1 cellular context compared by ENCODE assay signal in the genomic region with DNA sequence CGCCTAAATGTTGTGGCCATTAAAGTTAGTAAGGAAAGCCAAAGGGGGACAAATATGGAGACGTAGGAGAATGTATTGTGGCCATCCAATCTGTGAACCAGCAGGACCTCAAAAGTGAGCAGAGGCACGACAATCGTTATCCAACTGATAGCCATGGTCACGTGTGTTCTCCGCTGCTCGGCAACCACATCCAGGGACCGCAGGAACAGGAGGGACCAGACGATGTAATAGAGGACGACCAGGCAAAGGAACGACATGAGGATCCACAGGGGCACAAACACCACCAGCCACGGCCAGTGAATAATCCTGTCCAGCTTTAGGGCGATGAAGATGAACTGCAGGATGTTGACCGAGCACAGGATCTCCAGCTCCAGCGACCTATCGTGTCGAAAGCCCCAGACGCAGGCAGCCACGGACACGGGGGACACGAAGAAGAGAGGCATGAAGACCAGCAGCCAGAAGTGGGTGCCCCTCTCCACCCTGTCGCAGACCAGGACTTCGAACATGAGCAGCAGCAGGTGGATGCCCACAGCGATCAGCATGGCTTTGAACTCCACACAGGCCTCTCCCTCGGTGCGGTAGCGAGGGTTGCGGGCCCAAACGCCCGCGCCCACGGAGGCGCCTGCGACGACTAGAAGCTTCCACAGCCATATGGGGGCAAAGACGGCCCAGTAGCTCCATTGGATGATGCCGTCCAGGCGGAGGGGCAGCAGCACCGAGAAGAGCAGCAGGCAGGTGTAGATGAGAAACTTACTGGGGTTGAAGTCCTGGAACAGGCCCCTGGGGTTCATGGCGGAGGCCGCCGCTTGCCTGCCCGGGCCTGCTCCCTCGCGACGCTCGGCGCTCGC.
A peak's percentile ranks its signal among the peaks of the same experiment; 100 is the strongest.
TF ChIP-seq lines count a peak whose summit lies in the region.

No MANE protein-coding gene starts in this region.

TF ChIP-seq in GM12878, 131 proteins besides CTCF, POLR2A, EP300 and RAD21:
- TF ChIP-seq, protein P1, sequence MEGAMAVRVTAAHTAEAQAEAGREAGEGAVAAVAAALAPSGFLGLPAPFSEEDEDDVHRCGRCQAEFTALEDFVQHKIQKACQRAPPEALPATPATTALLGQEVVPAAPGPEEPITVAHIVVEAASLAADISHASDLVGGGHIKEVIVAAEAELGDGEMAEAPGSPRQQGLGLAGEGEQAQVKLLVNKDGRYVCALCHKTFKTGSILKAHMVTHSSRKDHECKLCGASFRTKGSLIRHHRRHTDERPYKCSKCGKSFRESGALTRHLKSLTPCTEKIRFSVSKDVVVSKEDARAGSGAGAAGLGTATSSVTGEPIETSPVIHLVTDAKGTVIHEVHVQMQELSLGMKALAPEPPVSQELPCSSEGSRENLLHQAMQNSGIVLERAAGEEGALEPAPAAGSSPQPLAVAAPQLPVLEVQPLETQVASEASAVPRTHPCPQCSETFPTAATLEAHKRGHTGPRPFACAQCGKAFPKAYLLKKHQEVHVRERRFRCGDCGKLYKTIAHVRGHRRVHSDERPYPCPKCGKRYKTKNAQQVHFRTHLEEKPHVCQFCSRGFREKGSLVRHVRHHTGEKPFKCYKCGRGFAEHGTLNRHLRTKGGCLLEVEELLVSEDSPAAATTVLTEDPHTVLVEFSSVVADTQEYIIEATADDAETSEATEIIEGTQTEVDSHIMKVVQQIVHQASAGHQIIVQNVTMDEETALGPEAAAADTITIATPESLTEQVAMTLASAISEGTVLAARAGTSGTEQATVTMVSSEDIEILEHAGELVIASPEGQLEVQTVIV (IDR thresholded peaks at IDR 0.05; ENCODE audit: borderline replicate concordance, partially characterized antibody) = no peak
- TF ChIP-seq BHLHE40 (IDR thresholded peaks at IDR 0.05; ENCODE audit: borderline replicate concordance in 1 of 2, low read depth in 2 of 2, low read length in 1 of 2) (no peak), HDGF (IDR thresholded peaks at IDR 0.05) (0 out of 2 replicates have a peak, but pooled peaks have one; percentile 38), NFIC (IDR thresholded peaks at IDR 0.05; ENCODE audit: low read depth, low read length) (no peak), NFYA (IDR thresholded peaks at IDR 0.05; ENCODE audit: borderline replicate concordance, low read depth, low read length) (no peak), ZNF274 (IDR thresholded peaks at IDR 0.05; ENCODE audit: insufficient read depth, insufficient read length) (no peak), ATF7 (IDR thresholded peaks at IDR 0.05; ENCODE audit: low read depth) (no peak), MTA2 (IDR thresholded peaks at IDR 0.05; ENCODE audit: low read depth) (no peak), MXI1 (IDR thresholded peaks at IDR 0.05; ENCODE audit: low read depth, low read length) (no peak), SMC3 (IDR thresholded peaks at IDR 0.05; ENCODE audit: borderline replicate concordance, low read length) (no peak), NRF1 (conservative IDR thresholded peaks at IDR 0.05; ENCODE audit: low read depth, low read length) (no peak), SMAD1 (IDR thresholded peaks at IDR 0.05; ENCODE audit: low read depth, partially characterized antibody) (no peak), SMARCA5 (IDR thresholded peaks at IDR 0.05) (0 out of 2 replicates have a peak, but pooled peaks have one; percentile 70), HDAC2 (IDR thresholded peaks at IDR 0.05) (0 out of 2 replicates have a peak, but pooled peaks have one; percentile 13), ETV6 (conservative IDR thresholded peaks at IDR 0.05 in 1 of 2, IDR thresholded peaks at IDR 0.05 in 1 of 2; ENCODE audit: borderline replicate concordance in 1 of 2, low read depth in 1 of 2) (no peak), ZNF217 (IDR thresholded peaks at IDR 0.05) (no peak), RAD51 (IDR thresholded peaks at IDR 0.05) (no peak), CHD4 (IDR thresholded peaks at IDR 0.05) (no peak), IKZF2 (IDR thresholded peaks at IDR 0.05) (no peak), ASH2L (IDR thresholded peaks at IDR 0.05; ENCODE audit: borderline replicate concordance, low read depth) (0 out of 2 replicates have a peak, but pooled peaks have one; percentile 2), PAX8 (IDR thresholded peaks at IDR 0.05) (no peak), TCF7 (IDR thresholded peaks at IDR 0.05; ENCODE audit: borderline replicate concordance) (no peak)
- TF ChIP-seq, protein P2, sequence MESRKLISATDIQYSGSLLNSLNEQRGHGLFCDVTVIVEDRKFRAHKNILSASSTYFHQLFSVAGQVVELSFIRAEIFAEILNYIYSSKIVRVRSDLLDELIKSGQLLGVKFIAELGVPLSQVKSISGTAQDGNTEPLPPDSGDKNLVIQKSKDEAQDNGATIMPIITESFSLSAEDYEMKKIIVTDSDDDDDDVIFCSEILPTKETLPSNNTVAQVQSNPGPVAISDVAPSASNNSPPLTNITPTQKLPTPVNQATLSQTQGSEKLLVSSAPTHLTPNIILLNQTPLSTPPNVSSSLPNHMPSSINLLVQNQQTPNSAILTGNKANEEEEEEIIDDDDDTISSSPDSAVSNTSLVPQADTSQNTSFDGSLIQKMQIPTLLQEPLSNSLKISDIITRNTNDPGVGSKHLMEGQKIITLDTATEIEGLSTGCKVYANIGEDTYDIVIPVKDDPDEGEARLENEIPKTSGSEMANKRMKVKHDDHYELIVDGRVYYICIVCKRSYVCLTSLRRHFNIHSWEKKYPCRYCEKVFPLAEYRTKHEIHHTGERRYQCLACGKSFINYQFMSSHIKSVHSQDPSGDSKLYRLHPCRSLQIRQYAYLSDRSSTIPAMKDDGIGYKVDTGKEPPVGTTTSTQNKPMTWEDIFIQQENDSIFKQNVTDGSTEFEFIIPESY (IDR thresholded peaks at IDR 0.05) = peak; percentile 76; the same call in 1 of the 2 replicates
- TF ChIP-seq, protein P3, sequence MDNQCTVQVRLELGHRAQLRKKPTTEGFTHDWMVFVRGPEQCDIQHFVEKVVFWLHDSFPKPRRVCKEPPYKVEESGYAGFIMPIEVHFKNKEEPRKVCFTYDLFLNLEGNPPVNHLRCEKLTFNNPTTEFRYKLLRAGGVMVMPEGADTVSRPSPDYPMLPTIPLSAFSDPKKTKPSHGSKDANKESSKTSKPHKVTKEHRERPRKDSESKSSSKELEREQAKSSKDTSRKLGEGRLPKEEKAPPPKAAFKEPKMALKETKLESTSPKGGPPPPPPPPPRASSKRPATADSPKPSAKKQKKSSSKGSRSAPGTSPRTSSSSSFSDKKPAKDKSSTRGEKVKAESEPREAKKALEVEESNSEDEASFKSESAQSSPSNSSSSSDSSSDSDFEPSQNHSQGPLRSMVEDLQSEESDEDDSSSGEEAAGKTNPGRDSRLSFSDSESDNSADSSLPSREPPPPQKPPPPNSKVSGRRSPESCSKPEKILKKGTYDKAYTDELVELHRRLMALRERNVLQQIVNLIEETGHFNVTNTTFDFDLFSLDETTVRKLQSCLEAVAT (IDR thresholded peaks at IDR 0.05) = peak; percentile 91
- TF ChIP-seq, protein P4, sequence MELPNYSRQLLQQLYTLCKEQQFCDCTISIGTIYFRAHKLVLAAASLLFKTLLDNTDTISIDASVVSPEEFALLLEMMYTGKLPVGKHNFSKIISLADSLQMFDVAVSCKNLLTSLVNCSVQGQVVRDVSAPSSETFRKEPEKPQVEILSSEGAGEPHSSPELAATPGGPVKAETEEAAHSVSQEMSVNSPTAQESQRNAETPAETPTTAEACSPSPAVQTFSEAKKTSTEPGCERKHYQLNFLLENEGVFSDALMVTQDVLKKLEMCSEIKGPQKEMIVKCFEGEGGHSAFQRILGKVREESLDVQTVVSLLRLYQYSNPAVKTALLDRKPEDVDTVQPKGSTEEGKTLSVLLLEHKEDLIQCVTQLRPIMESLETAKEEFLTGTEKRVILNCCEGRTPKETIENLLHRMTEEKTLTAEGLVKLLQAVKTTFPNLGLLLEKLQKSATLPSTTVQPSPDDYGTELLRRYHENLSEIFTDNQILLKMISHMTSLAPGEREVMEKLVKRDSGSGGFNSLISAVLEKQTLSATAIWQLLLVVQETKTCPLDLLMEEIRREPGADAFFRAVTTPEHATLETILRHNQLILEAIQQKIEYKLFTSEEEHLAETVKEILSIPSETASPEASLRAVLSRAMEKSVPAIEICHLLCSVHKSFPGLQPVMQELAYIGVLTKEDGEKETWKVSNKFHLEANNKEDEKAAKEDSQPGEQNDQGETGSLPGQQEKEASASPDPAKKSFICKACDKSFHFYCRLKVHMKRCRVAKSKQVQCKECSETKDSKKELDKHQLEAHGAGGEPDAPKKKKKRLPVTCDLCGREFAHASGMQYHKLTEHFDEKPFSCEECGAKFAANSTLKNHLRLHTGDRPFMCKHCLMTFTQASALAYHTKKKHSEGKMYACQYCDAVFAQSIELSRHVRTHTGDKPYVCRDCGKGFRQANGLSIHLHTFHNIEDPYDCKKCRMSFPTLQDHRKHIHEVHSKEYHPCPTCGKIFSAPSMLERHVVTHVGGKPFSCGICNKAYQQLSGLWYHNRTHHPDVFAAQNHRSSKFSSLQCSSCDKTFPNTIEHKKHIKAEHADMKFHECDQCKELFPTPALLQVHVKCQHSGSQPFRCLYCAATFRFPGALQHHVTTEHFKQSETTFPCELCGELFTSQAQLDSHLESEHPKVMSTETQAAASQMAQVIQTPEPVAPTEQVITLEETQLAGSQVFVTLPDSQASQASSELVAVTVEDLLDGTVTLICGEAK (IDR thresholded peaks at IDR 0.05; ENCODE audit: borderline replicate concordance) = peak; percentile 18; the same call in 1 of the 2 replicates
- TF ChIP-seq, protein P5, sequence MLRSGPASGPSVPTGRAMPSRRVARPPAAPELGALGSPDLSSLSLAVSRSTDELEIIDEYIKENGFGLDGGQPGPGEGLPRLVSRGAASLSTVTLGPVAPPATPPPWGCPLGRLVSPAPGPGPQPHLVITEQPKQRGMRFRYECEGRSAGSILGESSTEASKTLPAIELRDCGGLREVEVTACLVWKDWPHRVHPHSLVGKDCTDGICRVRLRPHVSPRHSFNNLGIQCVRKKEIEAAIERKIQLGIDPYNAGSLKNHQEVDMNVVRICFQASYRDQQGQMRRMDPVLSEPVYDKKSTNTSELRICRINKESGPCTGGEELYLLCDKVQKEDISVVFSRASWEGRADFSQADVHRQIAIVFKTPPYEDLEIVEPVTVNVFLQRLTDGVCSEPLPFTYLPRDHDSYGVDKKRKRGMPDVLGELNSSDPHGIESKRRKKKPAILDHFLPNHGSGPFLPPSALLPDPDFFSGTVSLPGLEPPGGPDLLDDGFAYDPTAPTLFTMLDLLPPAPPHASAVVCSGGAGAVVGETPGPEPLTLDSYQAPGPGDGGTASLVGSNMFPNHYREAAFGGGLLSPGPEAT (IDR thresholded peaks at IDR 0.05; ENCODE audit: low read depth) = no peak
- TF ChIP-seq, protein P6, sequence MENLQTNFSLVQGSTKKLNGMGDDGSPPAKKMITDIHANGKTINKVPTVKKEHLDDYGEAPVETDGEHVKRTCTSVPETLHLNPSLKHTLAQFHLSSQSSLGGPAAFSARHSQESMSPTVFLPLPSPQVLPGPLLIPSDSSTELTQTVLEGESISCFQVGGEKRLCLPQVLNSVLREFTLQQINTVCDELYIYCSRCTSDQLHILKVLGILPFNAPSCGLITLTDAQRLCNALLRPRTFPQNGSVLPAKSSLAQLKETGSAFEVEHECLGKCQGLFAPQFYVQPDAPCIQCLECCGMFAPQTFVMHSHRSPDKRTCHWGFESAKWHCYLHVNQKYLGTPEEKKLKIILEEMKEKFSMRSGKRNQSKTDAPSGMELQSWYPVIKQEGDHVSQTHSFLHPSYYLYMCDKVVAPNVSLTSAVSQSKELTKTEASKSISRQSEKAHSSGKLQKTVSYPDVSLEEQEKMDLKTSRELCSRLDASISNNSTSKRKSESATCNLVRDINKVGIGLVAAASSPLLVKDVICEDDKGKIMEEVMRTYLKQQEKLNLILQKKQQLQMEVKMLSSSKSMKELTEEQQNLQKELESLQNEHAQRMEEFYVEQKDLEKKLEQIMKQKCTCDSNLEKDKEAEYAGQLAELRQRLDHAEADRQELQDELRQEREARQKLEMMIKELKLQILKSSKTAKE (IDR thresholded peaks at IDR 0.05; ENCODE audit: low read depth, poor library complexity, severe bottlenecking) = no peak
- TF ChIP-seq, protein P7, sequence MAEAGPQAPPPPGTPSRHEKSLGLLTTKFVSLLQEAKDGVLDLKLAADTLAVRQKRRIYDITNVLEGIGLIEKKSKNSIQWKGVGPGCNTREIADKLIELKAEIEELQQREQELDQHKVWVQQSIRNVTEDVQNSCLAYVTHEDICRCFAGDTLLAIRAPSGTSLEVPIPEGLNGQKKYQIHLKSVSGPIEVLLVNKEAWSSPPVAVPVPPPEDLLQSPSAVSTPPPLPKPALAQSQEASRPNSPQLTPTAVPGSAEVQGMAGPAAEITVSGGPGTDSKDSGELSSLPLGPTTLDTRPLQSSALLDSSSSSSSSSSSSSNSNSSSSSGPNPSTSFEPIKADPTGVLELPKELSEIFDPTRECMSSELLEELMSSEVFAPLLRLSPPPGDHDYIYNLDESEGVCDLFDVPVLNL (IDR thresholded peaks at IDR 0.05; ENCODE audit: low read depth, low read length) = no peak
